1 cellular context compared by ENCODE assay signal in genomic region chr10:48691812-48692528, GRCh38.
TF ChIP-seq lines count a peak whose summit lies in the region.

No MANE protein-coding gene starts in this region.

TF ChIP-seq in GM12878, 131 proteins besides CTCF, POLR2A, EP300 and RAD21 (continued from another document):
- TF ChIP-seq ATF2 (IDR thresholded peaks at IDR 0.05; ENCODE audit: low read length): no peak
- no peak for TF ChIP-seq FOXM1 (IDR thresholded peaks at IDR 0.05; ENCODE audit: low read depth, low read length)
- TF ChIP-seq JUND (IDR thresholded peaks at IDR 0.05; ENCODE audit: low read depth, low read length): no peak
- no peak for TF ChIP-seq HCFC1 (IDR thresholded peaks at IDR 0.05; ENCODE audit: low read length)
- TF ChIP-seq NKRF (conservative IDR thresholded peaks at IDR 0.05): no peak
- no peak for TF ChIP-seq NFIC (IDR thresholded peaks at IDR 0.05; ENCODE audit: low read depth, low read length)
- no peak for TF ChIP-seq PBX3 (IDR thresholded peaks at IDR 0.05; ENCODE audit: insufficient replicate concordance, low read depth, low read length)
- TF ChIP-seq NR2F1 (conservative IDR thresholded peaks at IDR 0.05): no peak
- TF ChIP-seq USF2 (IDR thresholded peaks at IDR 0.05; ENCODE audit: borderline replicate concordance, low read depth, low read length): no peak
- no peak for TF ChIP-seq RUNX3 (IDR thresholded peaks at IDR 0.05; ENCODE audit: low read length)
- TF ChIP-seq ZNF592 (IDR thresholded peaks at IDR 0.05): no peak
- TF ChIP-seq YY1 (IDR thresholded peaks at IDR 0.05; ENCODE audit: low read depth, low read length): no peak
- no peak for TF ChIP-seq ZBTB11 (CRISPR knock-in tag; IDR thresholded peaks at IDR 0.05)
- TF ChIP-seq TCF12 (IDR thresholded peaks at IDR 0.05; ENCODE audit: low read depth, low read length): no peak
- TF ChIP-seq MYC (IDR thresholded peaks at IDR 0.05; ENCODE audit: insufficient read depth, insufficient read length, insufficient replicate concordance, low read length, severe bottlenecking): no peak
- TF ChIP-seq RCOR1 (conservative IDR thresholded peaks at IDR 0.05; ENCODE audit: low read depth, low read length): no peak
- TF ChIP-seq SMAD5 (IDR thresholded peaks at IDR 0.05; ENCODE audit: low read depth): no peak
